In genomic region chr9:134069536-134070399, GRCh38 we compare ENCODE assay signal across 9 cellular contexts. TPM values are rescaled to one million over a fixed set of nuclear protein-coding genes. Genes with fewer than 3 reads are reported as not detected.
DNase-seq lines count a peak whose midpoint lies in the region; ATAC-seq and TF ChIP-seq lines count a peak whose summit lies in the region.
"Had no signal": no experiment of that assay in that cellular context is flagged by ENCODE, and none has a peak within 500 bp of the region (broad histone marks: within the 10 kb centered on the region; RNA-seq: fewer than 3 reads in every experiment).

No MANE protein-coding gene starts in this region.

- in situ Hi-C loops in mammary epithelial cell (cut with MboI; ENCODE audit: low sequenced_read_pairs in 2 of 2): no loop called here
- in situ Hi-C loops in G401 (cut with HindIII; ENCODE audit: low sequenced_read_pairs): no loop called here

- no peak overlapping the region for H2BK5ac ChIP-seq in mesenchymal stem cell (ENCODE audit: low read depth, low read length, poor library complexity, severe bottlenecking)

- H3K27ac ChIP-seq in mammary epithelial cell (ENCODE audit: insufficient read depth, low read depth, low read length): no peak overlapping the region
- H3K27ac ChIP-seq in hepatocyte: no peak overlapping the region
- H3K27ac ChIP-seq in mesenchymal stem cell (ENCODE audit: low read length, poor library complexity, severe bottlenecking): no peak overlapping the region

- H3K4me1 Mint-ChIP-seq in MCF 10A (ENCODE audit: insufficient read depth, unreplicated experiment): no peaks in the 10 kb centered on the region
- peaks cover 26% of the 10 kb centered on the region for H3K4me1 Mint-ChIP-seq in stimulated activated naive CD8-positive, alpha-beta T cell treated with anti-CD3 and anti-CD28 coated beads, Interleukin-15, amount 100 ng/mL, for 72 hours

- CTCF ChIA-PET in MCF 10A (lab: Yijun Ruan, JAX) (interaction anchor here (1.6 kb wide), 1 partner anchor 29 kb away, joined by 4 read pairs; no protein-coding TSS in a partner anchor), mammary epithelial cell (lab: Charles Lee; ENCODE audit: low non-redundant PET) (no interaction called here)

- H3K9ac ChIP-seq in mammary epithelial cell (ENCODE audit: insufficient read depth, low read length): no peak overlapping the region
- peak overlapping the region; percentile 13 for H3K9ac ChIP-seq in NT2/D1 (ENCODE audit: insufficient read length, low read depth)
- no peak overlapping the region for H3K9ac ChIP-seq in mesenchymal stem cell (ENCODE audit: low read length)

- DNase-seq in MCF 10A (ENCODE audit: unreplicated experiment): no peak
- DNase-seq in mammary epithelial cell: no peak
- DNase-seq in NT2/D1 (ENCODE audit: low read depth, low spot score): no peak
- DNase-seq in hepatocyte (ENCODE audit: low spot score): no peak
- no peak for DNase-seq in stimulated activated naive CD8-positive, alpha-beta T cell treated with anti-CD3 and anti-CD28 coated beads, Interleukin-15, amount 100 ng/mL, for 72 hours
- DNase-seq in G401 (ENCODE audit: low spot score): no peak
- DNase-seq in mesenchymal stem cell: no peak
- DNase-seq: SIG-M5 had no signal

- BruUV-seq in MCF 10A (replicated peaks; lab: Mats Ljungman, UMichigan): no TSS peak
- BruUV-seq in mammary epithelial cell (replicated peaks; lab: Mats Ljungman, UMichigan): no TSS peak

- H3K4me1 ChIP-seq in mammary epithelial cell (ENCODE audit: insufficient read depth, low read length) (peaks cover 7% of the 10 kb centered on the region), NT2/D1 (ENCODE audit: insufficient read depth, insufficient read length) (peaks cover 18% of the 10 kb centered on the region), hepatocyte (ENCODE audit: insufficient read depth) (peaks cover 4% of the 10 kb centered on the region), mesenchymal stem cell (ENCODE audit: control insufficient read depth, insufficient read depth, low read depth, low read length) (peaks cover 11% of the 10 kb centered on the region)

- POLR2A ChIA-PET in MCF 10A (lab: Yijun Ruan, JAX): interaction anchor here (0.9 to 1.6 kb wide), 12 partner anchors 13 to 125 kb away, joined by 3 to 6 read pairs (median 5); partner anchors contain the start of genes BRD3OS and WDR5

- ATAC-seq in stimulated activated naive CD8-positive, alpha-beta T cell treated with anti-CD3 and anti-CD28 coated beads, Interleukin-15, amount 100 ng/mL, for 72 hours: no peak
- no peak for ATAC-seq in GM19467 (IDR thresholded peaks at IDR 0.05; ENCODE audit: unreplicated experiment)

- H3K18ac ChIP-seq in mesenchymal stem cell (ENCODE audit: low read depth in 1 of 2, low read length in 2 of 2): no peak overlapping the region

- H4K91ac ChIP-seq in mesenchymal stem cell (ENCODE audit: low read length): no peak overlapping the region

- H3K79me1 ChIP-seq in mesenchymal stem cell (replicated peaks; ENCODE audit: low read length, poor library complexity, severe bottlenecking): peaks cover under 1% of the 10 kb centered on the region

- H2AFZ ChIP-seq in mammary epithelial cell (ENCODE audit: low read depth, low read length): no peak overlapping the region
- H2AFZ ChIP-seq in hepatocyte: no peak overlapping the region
- no peak overlapping the region for H2AFZ ChIP-seq in mesenchymal stem cell (ENCODE audit: low read depth, low read length)

- no peak overlapping the region for H2AK5ac ChIP-seq in mesenchymal stem cell (ENCODE audit: low read length, severe bottlenecking)

- no peak overlapping the region for H3K4me3 ChIP-seq in mammary epithelial cell (replicated peaks in 1 of 3; ENCODE audit: insufficient read depth in 1 of 3, low read depth in 2 of 3, low read length in 3 of 3)
- peak overlapping the region; percentile 67 for H3K4me3 ChIP-seq in NT2/D1 (ENCODE audit: insufficient read length, low read depth)
- H3K4me3 ChIP-seq in hepatocyte: no peak overlapping the region
- H3K4me3 ChIP-seq in mesenchymal stem cell (ENCODE audit: insufficient read depth in 1 of 2, low read depth in 1 of 2, low read length in 2 of 2): no peak overlapping the region

- intact Hi-C loops in MCF 10A (cut with micrococcal nuclease) (no loop called here), mammary epithelial cell (cut with micrococcal nuclease) (no loop called here)

- H2BK12ac ChIP-seq in mesenchymal stem cell (ENCODE audit: low read length in 2 of 2): no peak overlapping the region

- dilution Hi-C loops in mammary epithelial cell (cut with HindIII; ENCODE audit: low sequenced_read_pairs): no loop called here

- no peaks in the 10 kb centered on the region for H3K9me3 Mint-ChIP-seq in MCF 10A (ENCODE audit: unreplicated experiment)
- H3K9me3 Mint-ChIP-seq in stimulated activated naive CD8-positive, alpha-beta T cell treated with anti-CD3 and anti-CD28 coated beads, Interleukin-15, amount 100 ng/mL, for 72 hours: no peaks in the 10 kb centered on the region

- H3K4me3 Mint-ChIP-seq in MCF 10A (ENCODE audit: unreplicated experiment): peak overlapping the region; percentile 75
- H3K4me3 Mint-ChIP-seq in stimulated activated naive CD8-positive, alpha-beta T cell treated with anti-CD3 and anti-CD28 coated beads, Interleukin-15, amount 100 ng/mL, for 72 hours: peak overlapping the region; percentile 83 to 84

- no peaks in the 10 kb centered on the region for H3K36me3 Mint-ChIP-seq in MCF 10A (ENCODE audit: insufficient read depth, unreplicated experiment)

- H2BK15ac ChIP-seq in mesenchymal stem cell (ENCODE audit: low read depth, poor library complexity, severe bottlenecking): no peak overlapping the region

- TF ChIP-seq CTCF in MCF 10A (IDR thresholded peaks at IDR 0.05; ENCODE audit: unreplicated experiment): no peak
- TF ChIP-seq CTCF in mammary epithelial cell (conservative IDR thresholded peaks at IDR 0.05 in 1 of 2, IDR thresholded peaks at IDR 0.05 in 1 of 2; ENCODE audit: extremely low read depth in 1 of 2, insufficient read depth in 1 of 2, low read depth in 1 of 2, low read length in 2 of 2): no peak
- TF ChIP-seq CTCF in hepatocyte (IDR thresholded peaks at IDR 0.05; ENCODE audit: poor library complexity): no peak

- WGBS in mammary epithelial cell (ENCODE audit: low coverage, missing lambda C conversion rate): 67% methylated on average over 11 of the region's 12 CpGs
- WGBS in hepatocyte (ENCODE audit: low lambda C conversion rate, missing lambda C conversion rate): 77% methylated on average over 12 of the region's 12 CpGs
- whole genome bisulfite sequencing in mesenchymal stem cell: 82% methylated on average over 12 of the region's 12 CpGs

- no peak overlapping the region for H3K23ac ChIP-seq in mesenchymal stem cell (ENCODE audit: low read length in 2 of 2)

- H3K27me3 ChIP-seq in mammary epithelial cell (ENCODE audit: insufficient read depth, low read length): peaks cover 10% of the 10 kb centered on the region
- peaks cover 25% of the 10 kb centered on the region for H3K27me3 ChIP-seq in NT2/D1 (ENCODE audit: insufficient read depth, insufficient read length)
- H3K27me3 ChIP-seq in hepatocyte: peaks cover 12% of the 10 kb centered on the region
- H3K27me3 ChIP-seq in mesenchymal stem cell (ENCODE audit: control insufficient read depth in 1 of 2, insufficient read depth in 1 of 2, low read length in 2 of 2): peaks cover 30 to 43% of the 10 kb centered on the region in 2 experiments

- no peaks in the 10 kb centered on the region for H3K9me3 ChIP-seq in mammary epithelial cell (replicated peaks; ENCODE audit: insufficient read depth, low read length)
- peaks cover 9% of the 10 kb centered on the region; the same call in 1 of the 2 replicates for H3K9me3 ChIP-seq in NT2/D1 (ENCODE audit: insufficient read depth, low read length)
- no peaks in the 10 kb centered on the region for H3K9me3 ChIP-seq in hepatocyte (ENCODE audit: low read depth)
- peaks cover 3% of the 10 kb centered on the region for H3K9me3 ChIP-seq in mesenchymal stem cell (ENCODE audit: control insufficient read depth, low read length)

- H3K9me2 ChIP-seq in hepatocyte (replicated peaks; ENCODE audit: insufficient read depth): no peaks in the 10 kb centered on the region

- no peaks in the 10 kb centered on the region for H3K36me3 ChIP-seq in mammary epithelial cell (ENCODE audit: insufficient read depth, low read length)
- H3K36me3 ChIP-seq in NT2/D1 (ENCODE audit: insufficient read depth, insufficient read length, low read length): peaks cover 4% of the 10 kb centered on the region
- no peaks in the 10 kb centered on the region for H3K36me3 ChIP-seq in hepatocyte (replicated peaks; ENCODE audit: insufficient read depth, low read depth)
- peaks cover 0 to 3% of the 10 kb centered on the region in 2 experiments for H3K36me3 ChIP-seq in mesenchymal stem cell (ENCODE audit: control insufficient read depth in 1 of 2, insufficient read depth in 2 of 2, low read depth in 1 of 2, low read length in 2 of 2)

- H3K4ac ChIP-seq in mesenchymal stem cell (ENCODE audit: low read depth in 1 of 2, low read length in 2 of 2): no peak overlapping the region

- H2BK120ac ChIP-seq in mesenchymal stem cell (ENCODE audit: low read depth, low read length): no peak overlapping the region

- H4K8ac ChIP-seq in mesenchymal stem cell (ENCODE audit: low read length): no peak overlapping the region

- no peak overlapping the region for H3K14ac ChIP-seq in mesenchymal stem cell (ENCODE audit: low read length in 2 of 2)

- peaks cover 26% of the 10 kb centered on the region for H3K79me2 ChIP-seq in mammary epithelial cell (ENCODE audit: insufficient read depth, low read length)
- peaks cover 24% of the 10 kb centered on the region for H3K79me2 ChIP-seq in hepatocyte

- peaks cover 37% of the 10 kb centered on the region for H3K27me3 Mint-ChIP-seq in MCF 10A (ENCODE audit: insufficient read depth, unreplicated experiment)
- H3K27me3 Mint-ChIP-seq in stimulated activated naive CD8-positive, alpha-beta T cell treated with anti-CD3 and anti-CD28 coated beads, Interleukin-15, amount 100 ng/mL, for 72 hours: peaks cover 36% of the 10 kb centered on the region

- peak overlapping the region; percentile 59 for H3K27ac Mint-ChIP-seq in MCF 10A (ENCODE audit: low read depth, unreplicated experiment)
- H3K27ac Mint-ChIP-seq in stimulated activated naive CD8-positive, alpha-beta T cell treated with anti-CD3 and anti-CD28 coated beads, Interleukin-15, amount 100 ng/mL, for 72 hours: no peak overlapping the region

- H3K4me2 ChIP-seq in mammary epithelial cell (ENCODE audit: insufficient read depth, low read depth, low read length) (no peak overlapping the region), hepatocyte (peak overlapping the region; percentile 91), mesenchymal stem cell (ENCODE audit: low read length, poor library complexity, severe bottlenecking) (no peak overlapping the region)

- no peaks in the 10 kb centered on the region for H4K20me1 ChIP-seq in mammary epithelial cell (ENCODE audit: insufficient read depth, low read length)
- H4K20me1 ChIP-seq in hepatocyte (ENCODE audit: insufficient read depth, poor library complexity, severe bottlenecking): peaks cover 21% of the 10 kb centered on the region

RNA-seq across cellular contexts. Expression of gene BRD3, which starts 1.9 kb away (rescaled TPM):
- 25.6 and 26.8 TPM in 2 replicates for total RNA-seq in MCF 10A (2022)
- 10 to 100 TPM in 1 of 2 donors, 1 to 10 TPM in 1; 3.3 to 17.3 TPM for total RNA-seq in mammary epithelial cell
- 5.6 TPM for polyA plus RNA-seq in mammary epithelial cell
- polyA minus RNA-seq in mammary epithelial cell: 5.5 TPM
- total RNA-seq in hepatocyte: 9.0 and 14.8 TPM in 2 replicates
- polyA plus RNA-seq in hepatocyte: 25.7 and 29.6 TPM in 2 replicates
- total RNA-seq in G401 (2014; rRNA removed; shearing (Covaris generic)): 5.9 and 7.3 TPM in 2 replicates
- polyA plus RNA-seq in mesenchymal stem cell (2013, experiment 1 of 2): 15.9 TPM
- 15.0 TPM for polyA plus RNA-seq in mesenchymal stem cell (2013, experiment 2 of 2)

RNA-seq across cellular contexts. Expression of gene BRD3OS, which starts 44.5 kb away (rescaled TPM):
- 13.3 and 15.2 TPM in 2 replicates for total RNA-seq in MCF 10A (2022)
- 10 to 100 TPM; 18.6 to 26.7 TPM for total RNA-seq in mammary epithelial cell
- 15.2 TPM for polyA plus RNA-seq in mammary epithelial cell
- polyA minus RNA-seq in mammary epithelial cell: 4.5 TPM
- 13.4 and 14.9 TPM in 2 replicates for total RNA-seq in hepatocyte
- 13.3 and 13.4 TPM in 2 replicates for polyA plus RNA-seq in hepatocyte
- total RNA-seq in G401 (2014; rRNA removed; shearing (Covaris generic)): 32.9 and 50.7 TPM in 2 replicates
- polyA plus RNA-seq in mesenchymal stem cell (2013, experiment 1 of 2): 23.6 TPM
- 26.5 TPM for polyA plus RNA-seq in mesenchymal stem cell (2013, experiment 2 of 2)
